Comparison of ENCODE assay signal across 1 cellular context in genomic region chr11:68839054-68839865, GRCh38.
A peak's percentile ranks its signal among the peaks of the same experiment; 100 is the strongest.
TF ChIP-seq lines count a peak whose summit lies in the region.

No MANE protein-coding gene starts in this region.

TF ChIP-seq in SK-N-SH, 30 proteins besides CTCF, POLR2A, EP300 and RAD21 (continued from another document):
- TF ChIP-seq, protein P1, sequence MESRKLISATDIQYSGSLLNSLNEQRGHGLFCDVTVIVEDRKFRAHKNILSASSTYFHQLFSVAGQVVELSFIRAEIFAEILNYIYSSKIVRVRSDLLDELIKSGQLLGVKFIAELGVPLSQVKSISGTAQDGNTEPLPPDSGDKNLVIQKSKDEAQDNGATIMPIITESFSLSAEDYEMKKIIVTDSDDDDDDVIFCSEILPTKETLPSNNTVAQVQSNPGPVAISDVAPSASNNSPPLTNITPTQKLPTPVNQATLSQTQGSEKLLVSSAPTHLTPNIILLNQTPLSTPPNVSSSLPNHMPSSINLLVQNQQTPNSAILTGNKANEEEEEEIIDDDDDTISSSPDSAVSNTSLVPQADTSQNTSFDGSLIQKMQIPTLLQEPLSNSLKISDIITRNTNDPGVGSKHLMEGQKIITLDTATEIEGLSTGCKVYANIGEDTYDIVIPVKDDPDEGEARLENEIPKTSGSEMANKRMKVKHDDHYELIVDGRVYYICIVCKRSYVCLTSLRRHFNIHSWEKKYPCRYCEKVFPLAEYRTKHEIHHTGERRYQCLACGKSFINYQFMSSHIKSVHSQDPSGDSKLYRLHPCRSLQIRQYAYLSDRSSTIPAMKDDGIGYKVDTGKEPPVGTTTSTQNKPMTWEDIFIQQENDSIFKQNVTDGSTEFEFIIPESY (IDR thresholded peaks at IDR 0.05; ENCODE audit: borderline replicate concordance, low read depth) = no peak
- TF ChIP-seq TEAD4 (IDR thresholded peaks at IDR 0.05; ENCODE audit: borderline replicate concordance, insufficient read depth) = 0 out of 2 replicates have a peak, but pooled peaks have one; percentile 23
- peak; percentile 56 for TF ChIP-seq NRF1 (IDR thresholded peaks at IDR 0.05; ENCODE audit: low read depth, low read length)
- TF ChIP-seq GATA2 (CRISPR knock-in tag; IDR thresholded peaks at IDR 0.05) = no peak
- peak; percentile 71; the same call in 1 of the 2 replicates for TF ChIP-seq SIN3A (IDR thresholded peaks at IDR 0.05; ENCODE audit: borderline replicate concordance, low read depth, low read length)
- no peak for TF ChIP-seq RFX5 (IDR thresholded peaks at IDR 0.05; ENCODE audit: low read length)
- TF ChIP-seq CHD2 (IDR thresholded peaks at IDR 0.05; ENCODE audit: low read length, partially characterized antibody) = peak; percentile 66
- no peak for TF ChIP-seq EZH2phosphoT487 (IDR thresholded peaks at IDR 0.05; ENCODE audit: borderline replicate concordance, low read depth)
- TF ChIP-seq SMC3 (IDR thresholded peaks at IDR 0.05; ENCODE audit: low read depth, low read length) = no peak
- TF ChIP-seq, protein P2, sequence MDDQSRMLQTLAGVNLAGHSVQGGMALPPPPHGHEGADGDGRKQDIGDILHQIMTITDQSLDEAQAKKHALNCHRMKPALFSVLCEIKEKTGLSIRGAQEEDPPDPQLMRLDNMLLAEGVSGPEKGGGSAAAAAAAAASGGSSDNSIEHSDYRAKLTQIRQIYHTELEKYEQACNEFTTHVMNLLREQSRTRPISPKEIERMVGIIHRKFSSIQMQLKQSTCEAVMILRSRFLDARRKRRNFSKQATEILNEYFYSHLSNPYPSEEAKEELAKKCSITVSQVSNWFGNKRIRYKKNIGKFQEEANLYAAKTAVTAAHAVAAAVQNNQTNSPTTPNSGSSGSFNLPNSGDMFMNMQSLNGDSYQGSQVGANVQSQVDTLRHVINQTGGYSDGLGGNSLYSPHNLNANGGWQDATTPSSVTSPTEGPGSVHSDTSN (IDR thresholded peaks at IDR 0.05) = no peak
- peak; percentile 97 for TF ChIP-seq RXRA (IDR thresholded peaks at IDR 0.05; ENCODE audit: borderline replicate concordance, low read depth)
- peak; percentile 65; the same call in 1 of the 2 replicates for TF ChIP-seq POLR2AphosphoS5 (IDR thresholded peaks at IDR 0.05; ENCODE audit: low read depth, low read length)
- no peak for TF ChIP-seq ELF1 (IDR thresholded peaks at IDR 0.05)
- TF ChIP-seq MEF2A (IDR thresholded peaks at IDR 0.05; ENCODE audit: borderline replicate concordance, low read depth) = no peak
